In the genomic region with DNA sequence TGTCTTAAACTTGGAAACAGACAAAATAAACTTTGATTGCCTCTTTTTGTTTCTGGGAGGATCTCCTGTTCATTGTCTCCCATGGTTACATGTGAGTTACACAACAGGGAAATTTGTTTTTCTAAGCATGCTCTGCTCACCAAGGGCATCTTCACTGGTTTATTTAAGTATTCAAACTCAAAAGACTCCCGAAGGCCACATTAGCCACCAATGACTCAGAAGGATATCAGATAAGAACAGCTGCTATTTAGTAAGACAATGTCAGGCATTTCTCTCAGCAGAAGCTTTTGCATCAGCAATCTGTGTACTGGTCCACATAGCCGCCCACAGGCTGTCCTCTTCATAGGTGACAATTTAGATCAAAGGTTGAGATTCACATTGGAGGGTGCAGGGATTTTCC, we compare ENCODE assay signal across 14 cellular contexts. TPM values are rescaled to one million over a fixed set of nuclear protein-coding genes. Genes with fewer than 3 reads are reported as not detected.
DNase-seq lines count a peak whose midpoint lies in the region; ATAC-seq, FAIRE-seq and TF ChIP-seq lines count a peak whose summit lies in the region.
"Had no signal": no experiment of that assay in that cellular context is flagged by ENCODE, and none has a peak within 500 bp of the region (broad histone marks: within the 10 kb centered on the region; RNA-seq: fewer than 3 reads in every experiment).

No MANE protein-coding gene starts in this region.

- WGBS in pancreas, 2 donors, result 49 to 61% methylated on average over 2 of the region's 2 CpGs
- 46 to 75% methylated on average over 1 to 2 of the region's 2 CpGs for WGBS in transverse colon (ENCODE audit: low coverage in 1 of 2), 2 donors

- no peak for TF ChIP-seq POLR2A in transverse colon (IDR thresholded peaks at IDR 0.05)

- H3K9me3 Mint-ChIP-seq in activated CD4-positive, alpha-beta T cell treated with anti-CD3 and anti-CD28 coated beads, Interleukin-2, amount 10 ng/mL, durations not matched to agents 24 days and 14 days, result no peaks in the 10 kb centered on the region

- H3K27ac Mint-ChIP-seq in activated CD4-positive, alpha-beta T cell treated with anti-CD3 and anti-CD28 coated beads, Interleukin-2, amount 10 ng/mL, durations not matched to agents 24 days and 14 days, result no peak overlapping the region

- H3K36me3 Mint-ChIP-seq in activated CD4-positive, alpha-beta T cell treated with anti-CD3 and anti-CD28 coated beads, Interleukin-2, amount 10 ng/mL, durations not matched to agents 24 days and 14 days (ENCODE audit: low read depth), result no peaks in the 10 kb centered on the region

- no peak overlapping the region for H3K4me3 Mint-ChIP-seq in activated CD4-positive, alpha-beta T cell treated with anti-CD3 and anti-CD28 coated beads, Interleukin-2, amount 10 ng/mL, durations not matched to agents 24 days and 14 days

- intact Hi-C loops in pancreas (cut with DNase I) (no loop called here), transverse colon (cut with DNase I; ENCODE audit: low total_unique reads) (no loop called here)
- intact Hi-C loops in activated CD4-positive, alpha-beta T cell treated with anti-CD3 and anti-CD28 coated beads, Interleukin-2, amount 10 ng/mL, durations not matched to agents 24 days and 14 days (cut with micrococcal nuclease), result no loop called here

- H3K4me3 ChIP-seq in fibroblast of the aortic adventitia (ENCODE audit: low read depth, low read length) (no peak overlapping the region), pancreas (no peak overlapping the region), transverse colon (no peak overlapping the region)
- H3K4me3 ChIP-seq: thyroid gland had no signal

- no peak for TF ChIP-seq EP300 in transverse colon (IDR thresholded peaks at IDR 0.05; ENCODE audit: low read depth)

- peaks cover 4% of the 10 kb centered on the region for H3K27me3 Mint-ChIP-seq in activated CD4-positive, alpha-beta T cell treated with anti-CD3 and anti-CD28 coated beads, Interleukin-2, amount 10 ng/mL, durations not matched to agents 24 days and 14 days

- H3K4me1 Mint-ChIP-seq in activated CD4-positive, alpha-beta T cell treated with anti-CD3 and anti-CD28 coated beads, Interleukin-2, amount 10 ng/mL, durations not matched to agents 24 days and 14 days, result no peaks in the 10 kb centered on the region

- H3K27ac ChIP-seq in pancreas (no peak overlapping the region), transverse colon (no peak overlapping the region)
- H3K27ac ChIP-seq: thyroid gland had no signal

- TF ChIP-seq CTCF in fibroblast of the aortic adventitia (IDR thresholded peaks at IDR 0.05; ENCODE audit: insufficient read depth, low read length) (no peak), pancreas (IDR thresholded peaks at IDR 0.05) (no peak), transverse colon (IDR thresholded peaks at IDR 0.05) (no peak)

- FAIRE-seq in RCC 7860 (lab: Jason Lieb, UNC) (no peak), pancreas (lab: Jason Lieb, UNC) (no peak)

- H3K27me3 ChIP-seq in pancreas (no peaks in the 10 kb centered on the region), transverse colon (no peaks in the 10 kb centered on the region)
- H3K27me3 ChIP-seq: thyroid gland had no signal

- H3K36me3 ChIP-seq in pancreas (no peaks in the 10 kb centered on the region), transverse colon (no peaks in the 10 kb centered on the region)
- H3K36me3 ChIP-seq: thyroid gland had no signal

- no peaks in the 10 kb centered on the region for H3K9me3 ChIP-seq in pancreas
- H3K9me3 ChIP-seq in transverse colon, result no peaks in the 10 kb centered on the region
- H3K9me3 ChIP-seq: thyroid gland had no signal

- DNase-seq in ELF-1 (ENCODE audit: low read depth, low spot score), result peak; percentile 14
- peak; percentile 59 for DNase-seq in RCC 7860 (ENCODE audit: low spot score)
- DNase-seq in fibroblast of the aortic adventitia (ENCODE audit: low read depth), result peak; percentile 92
- no peak for DNase-seq in pancreas
- no peak for DNase-seq in activated CD4-positive, alpha-beta T cell treated with anti-CD3 and anti-CD28 coated beads, Interleukin-2, amount 10 ng/mL, durations not matched to agents 24 days and 14 days
- DNase-seq in NCI-H2227 (lab: John Stamatoyannopoulos, UW; ENCODE audit: unreplicated experiment), result no peak
- DNase-seq in transverse colon, result no peak
- DNase-seq in stimulated activated CD4-positive, alpha-beta T cell treated with anti-CD3 and anti-CD28 coated beads, Interleukin-15, amount 100 ng/mL, for 24 hours, result no peak
- DNase-seq: activated CD8-positive, alpha-beta memory T cell treated with anti-CD3 and anti-CD28 coated beads for 24 hours; DMS79; NCI-H1436; thyroid gland had no signal

- no peaks in the 10 kb centered on the region for H3K4me1 ChIP-seq in pancreas
- H3K4me1 ChIP-seq in transverse colon, result no peaks in the 10 kb centered on the region

- ATAC-seq in pancreas, result peak in 3 of 4 donors; percentile 18 to 60 (median 45)
- ATAC-seq: left lobe of liver had no signal

- in situ Hi-C loops in transverse colon (cut with MboI; ENCODE audit: low pct_ligation_motif_present in 1 of 4, low pct_unique_long_range_greater_than_20kb in 1 of 4, low sequenced_read_pairs in 3 of 4), result no loop called here

RNA-seq across cellular contexts. Expression of a gene that starts 19.3 kb away (rescaled TPM):
- total RNA-seq in fibroblast of the aortic adventitia (ENCODE audit: low replicate concordance) (not detected in 2 replicates), pancreas (not detected), transverse colon (not detected)
- not detected for polyA plus RNA-seq in pancreas
- total RNA-seq in activated CD4-positive, alpha-beta T cell treated with anti-CD3 and anti-CD28 coated beads, Interleukin-2, amount 10 ng/mL, durations not matched to agents 24 days and 14 days, result not detected in 2 replicates
- total RNA-seq: dermis microvascular lymphatic vessel endothelial cell, left lobe of liver, thyroid gland had no signal

RNA-seq across cellular contexts. Expression of a gene that starts 29.3 kb away (rescaled TPM):
- total RNA-seq in fibroblast of the aortic adventitia (ENCODE audit: low replicate concordance) (not detected in 2 replicates), pancreas (not detected), transverse colon (not detected)
- polyA plus RNA-seq in pancreas, result not detected
- total RNA-seq in activated CD4-positive, alpha-beta T cell treated with anti-CD3 and anti-CD28 coated beads, Interleukin-2, amount 10 ng/mL, durations not matched to agents 24 days and 14 days, result not detected in 2 replicates
- total RNA-seq: dermis microvascular lymphatic vessel endothelial cell, left lobe of liver, thyroid gland had no signal

RNA-seq across cellular contexts. Expression of a gene that starts 50.2 kb away (rescaled TPM):
- total RNA-seq in fibroblast of the aortic adventitia (ENCODE audit: low replicate concordance) (not detected in 2 replicates), pancreas (not detected), transverse colon (not detected)
- under 1 TPM in 1 of 2 donors, not detected in 1; 0.12 TPM for polyA plus RNA-seq in pancreas
- total RNA-seq in activated CD4-positive, alpha-beta T cell treated with anti-CD3 and anti-CD28 coated beads, Interleukin-2, amount 10 ng/mL, durations not matched to agents 24 days and 14 days, result not detected in 2 replicates
- total RNA-seq: dermis microvascular lymphatic vessel endothelial cell, left lobe of liver, thyroid gland had no signal

Comparison
In these comparisons a context has a peak if more than half of its experiments do, and no peak if none do; other contexts are left out.
1. DNase-seq: peak in ELF-1 (single experiment), RCC 7860 (single experiment) and fibroblast of the aortic adventitia (single experiment); none in pancreas (0 of 6), activated CD4-positive, alpha-beta T cell treated with anti-CD3 and anti-CD28 coated beads, Interleukin-2, amount 10 ng/mL, durations not matched to agents 24 days and 14 days (single experiment), NCI-H2227 (single experiment), transverse colon (single experiment) and stimulated activated CD4-positive, alpha-beta T cell treated with anti-CD3 and anti-CD28 coated beads, Interleukin-15, amount 100 ng/mL, for 24 hours (single experiment).